Comparison of ENCODE assay signal across 22 cellular contexts in the genomic region with DNA sequence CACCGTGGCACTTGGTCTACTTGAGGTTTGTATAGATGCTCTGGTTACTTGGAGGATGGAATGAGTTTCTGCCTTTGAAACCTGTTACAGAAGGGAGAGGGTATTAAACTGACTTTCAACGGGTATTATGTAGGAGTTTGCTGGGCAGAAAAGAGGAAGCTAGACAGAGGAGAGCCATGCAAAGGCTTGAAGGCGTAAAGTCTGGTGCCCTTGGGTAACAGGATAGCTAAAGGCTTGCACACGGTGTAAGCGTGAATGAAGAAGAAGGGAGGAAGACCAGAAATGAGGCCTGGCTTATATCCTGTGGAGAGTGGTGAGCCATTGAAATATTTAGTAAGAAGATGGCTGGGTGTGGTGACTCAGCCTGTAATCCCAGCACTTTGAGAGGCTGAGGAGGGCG. TPM values are rescaled to one million over a fixed set of nuclear protein-coding genes. Genes with fewer than 3 reads are reported as not detected.
DNase-seq lines count a peak whose midpoint lies in the region; FAIRE-seq and TF ChIP-seq lines count a peak whose summit lies in the region.
"Had no signal": no experiment of that assay in that cellular context is flagged by ENCODE, and none has a peak within 500 bp of the region (broad histone marks: within the 10 kb centered on the region; RNA-seq: fewer than 3 reads in every experiment).

No MANE protein-coding gene starts in this region.

- no peak overlapping the region for H3K4me2 ChIP-seq in mesenchymal stem cell (ENCODE audit: low read length, poor library complexity, severe bottlenecking)

- no peak overlapping the region for H3K18ac ChIP-seq in mesenchymal stem cell (ENCODE audit: low read depth in 1 of 2, low read length in 2 of 2)

- H3K4me1 ChIP-seq in mesenchymal stem cell (ENCODE audit: control insufficient read depth, insufficient read depth, low read depth, low read length) (no peaks in the 10 kb centered on the region), suprapubic skin (no peaks in the 10 kb centered on the region)
- H3K4me1 ChIP-seq: Peyer's patch had no signal

- H2AFZ ChIP-seq in mesenchymal stem cell (ENCODE audit: low read depth, low read length), result no peak overlapping the region

- H2AK5ac ChIP-seq in mesenchymal stem cell (ENCODE audit: low read length, severe bottlenecking), result no peak overlapping the region

- no peak overlapping the region for H4K91ac ChIP-seq in mesenchymal stem cell (ENCODE audit: low read length)

- H2BK12ac ChIP-seq in mesenchymal stem cell (ENCODE audit: low read length in 2 of 2), result no peak overlapping the region

- H3K14ac ChIP-seq in mesenchymal stem cell (ENCODE audit: low read length in 2 of 2), result no peak overlapping the region

- no peak overlapping the region for H4K8ac ChIP-seq in mesenchymal stem cell (ENCODE audit: low read length)

- peak; percentile 23 for DNase-seq in EH (ENCODE audit: low read depth)
- peak; percentile 92 to 94 for DNase-seq in Kasumi-1 (lab: John Stamatoyannopoulos, UW)
- DNase-seq in SKM-1 treated with dmso at 0.1 percent for 144 hours (lab: John Stamatoyannopoulos, UW; ENCODE audit: unreplicated experiment), result peak; percentile 39
- peak; percentile 6 for DNase-seq in mesenchymal stem cell
- no peak for DNase-seq in COR-L47 (lab: John Stamatoyannopoulos, UW)
- DNase-seq in suprapubic skin (ENCODE audit: low spot score in 2 of 2), result no peak
- no peak for DNase-seq in frontal cortex (ENCODE audit: low spot score in 2 of 2)
- DNase-seq in coronary artery (ENCODE audit: low spot score), result no peak
- DNase-seq: activated CD4-positive, alpha-beta T cell treated with anti-CD3 and anti-CD28 coated beads, Interleukin-2, amount 50 U/mL, for 1 hour; activated CD8-positive, alpha-beta memory T cell treated with anti-CD3 and anti-CD28 coated beads, Interleukin-2, amount 50 U/mL, for 48 hours; activated gamma-delta T cell treated with Interleukin-2 at 50 U/mL for 16 hours; CD8-positive, alpha-beta T cell; cerebellar nuclear complex; DMS79 treated with DMSO at 0.1 percent for 48 hours; effector memory CD4-positive, alpha-beta T cell; heart left ventricle; Peyer's patch; retina; stimulated activated CD4-positive, alpha-beta T cell treated with anti-CD3 and anti-CD28 coated beads, Interleukin-12 subunit alpha, Interleukin-12 subunit beta, amount 100 ng/mL, for 4 hours; stimulated activated CD8-positive, alpha-beta memory T cell treated with anti-CD3 and anti-CD28 coated beads, Interleukin-4, amount 100 ng/mL, for 48 hours had no signal

- 92% methylated on average over 5 of the region's 6 CpGs for WGBS in mesenchymal stem cell
- WGBS in suprapubic skin, result 92% methylated on average over 6 of the region's 6 CpGs

- no peaks in the 10 kb centered on the region for H3K9me3 ChIP-seq in mesenchymal stem cell (ENCODE audit: control insufficient read depth, low read length)
- no peaks in the 10 kb centered on the region for H3K9me3 ChIP-seq in suprapubic skin
- H3K9me3 ChIP-seq: heart left ventricle, Peyer's patch had no signal

- peaks cover 46% of the 10 kb centered on the region for H3K79me1 ChIP-seq in mesenchymal stem cell (replicated peaks; ENCODE audit: low read length, poor library complexity, severe bottlenecking)

- no peak overlapping the region for H3K4ac ChIP-seq in mesenchymal stem cell (ENCODE audit: low read depth in 1 of 2, low read length in 2 of 2)

- no peak overlapping the region for H2BK120ac ChIP-seq in mesenchymal stem cell (ENCODE audit: low read depth, low read length)

- no peak for FAIRE-seq in frontal cortex (lab: Jason Lieb, UNC)
- FAIRE-seq: astrocyte, TTC549 had no signal

- no peak for TF ChIP-seq POLR2A in suprapubic skin (IDR thresholded peaks at IDR 0.05)

- peaks cover 55 to 82% of the 10 kb centered on the region in 2 experiments for H3K36me3 ChIP-seq in mesenchymal stem cell (ENCODE audit: control insufficient read depth in 1 of 2, insufficient read depth in 2 of 2, low read depth in 1 of 2, low read length in 2 of 2)
- peaks cover 93% of the 10 kb centered on the region for H3K36me3 ChIP-seq in suprapubic skin

- TF ChIP-seq CTCF in suprapubic skin (IDR thresholded peaks at IDR 0.05) (no peak), coronary artery (IDR thresholded peaks at IDR 0.05) (no peak)

- no peak overlapping the region for H2BK15ac ChIP-seq in mesenchymal stem cell (ENCODE audit: low read depth, poor library complexity, severe bottlenecking)

- H3K4me3 ChIP-seq in mesenchymal stem cell (ENCODE audit: insufficient read depth in 1 of 2, low read depth in 1 of 2, low read length in 2 of 2), result no peak overlapping the region
- no peak overlapping the region for H3K4me3 ChIP-seq in suprapubic skin
- H3K4me3 ChIP-seq in coronary artery, result no peak overlapping the region
- H3K4me3 ChIP-seq: heart left ventricle, Peyer's patch had no signal

- H3K27me3 ChIP-seq in mesenchymal stem cell (ENCODE audit: control insufficient read depth in 1 of 2, insufficient read depth in 1 of 2, low read length in 2 of 2) (no peaks in the 10 kb centered on the region), suprapubic skin (no peaks in the 10 kb centered on the region)
- H3K27me3 ChIP-seq: heart left ventricle, Peyer's patch had no signal

- H2BK5ac ChIP-seq in mesenchymal stem cell (ENCODE audit: low read depth, low read length, poor library complexity, severe bottlenecking), result no peak overlapping the region

- H3K27ac ChIP-seq in mesenchymal stem cell (ENCODE audit: low read length, poor library complexity, severe bottlenecking) (no peak overlapping the region), suprapubic skin (no peak overlapping the region), coronary artery (no peak overlapping the region)
- H3K27ac ChIP-seq: Peyer's patch had no signal

- no peak overlapping the region for H3K9ac ChIP-seq in mesenchymal stem cell (ENCODE audit: low read length)

- no peak for TF ChIP-seq EP300 in suprapubic skin (IDR thresholded peaks at IDR 0.05)

- no peak overlapping the region for H3K23ac ChIP-seq in mesenchymal stem cell (ENCODE audit: low read length in 2 of 2)

RNA-seq across cellular contexts. Expression of gene SUDS3, which starts 22.5 kb away (rescaled TPM):
- 19.3 TPM for polyA plus RNA-seq in mesenchymal stem cell (2013, experiment 1 of 2)
- 19.4 TPM for polyA plus RNA-seq in mesenchymal stem cell (2013, experiment 2 of 2)
- 10 to 100 TPM; 37.7 to 66.3 (median 50.1) TPM for total RNA-seq in suprapubic skin
- 63.6 TPM for total RNA-seq in frontal cortex

RNA-seq across cellular contexts. Expression of gene TAOK3, which starts 26.2 kb away (rescaled TPM):
- polyA plus RNA-seq in mesenchymal stem cell (2013, experiment 1 of 2), result 31.9 TPM
- 31.5 TPM for polyA plus RNA-seq in mesenchymal stem cell (2013, experiment 2 of 2)
- total RNA-seq in suprapubic skin (10 to 100 TPM; 22.7 to 61.7 (median 38.8) TPM), frontal cortex (61.1 TPM)

Comparison
In these comparisons a context has a peak if more than half of its experiments do, and no peak if none do; other contexts are left out.
1. DNase-seq: peak in EH (single experiment), Kasumi-1 (2 of 2), SKM-1 treated with dmso at 0.1 percent for 144 hours (single experiment) and mesenchymal stem cell (single experiment); none in COR-L47 (single experiment), suprapubic skin (0 of 2), frontal cortex (0 of 2) and coronary artery (single experiment).